8 cellular contexts compared by ENCODE assay signal in genomic region chr3:5226783-5227182, GRCh38. TPM values are rescaled to one million over a fixed set of nuclear protein-coding genes. Genes with fewer than 3 reads are reported as not detected.
A peak's percentile ranks its signal among the peaks of the same experiment; 100 is the strongest.
DNase-seq lines count a peak whose midpoint lies in the region; ATAC-seq and TF ChIP-seq lines count a peak whose summit lies in the region.

No MANE protein-coding gene starts in this region.

- H3K36me3 Mint-ChIP-seq in T-helper 17 cell (ENCODE audit: low read depth), result no peaks in the 10 kb centered on the region

- H3K9me2 ChIP-seq in HCT116 (ENCODE audit: insufficient read depth), result no peaks in the 10 kb centered on the region

- TF ChIP-seq POLR2A in HCT116 (IDR thresholded peaks at IDR 0.05; ENCODE audit: borderline replicate concordance, extremely low read depth, insufficient read depth, insufficient read length) (no peak), GM18505 (IDR thresholded peaks at IDR 0.05; ENCODE audit: borderline replicate concordance, extremely low read depth, insufficient read depth, insufficient read length) (no peak), lower leg skin (IDR thresholded peaks at IDR 0.05) (no peak)

- no peak overlapping the region for H3K4me2 ChIP-seq in HCT116 (ENCODE audit: low read length)

- H3K36me3 ChIP-seq in HCT116 (ENCODE audit: control insufficient read depth in 1 of 2, insufficient read depth in 2 of 2, low read length in 2 of 2), result no peaks in the 10 kb centered on the region

- no peak for ATAC-seq in HCT116
- no peak for ATAC-seq in T-helper 17 cell
- no peak for ATAC-seq in GM18505 (IDR thresholded peaks at IDR 0.05; ENCODE audit: unreplicated experiment)
- no peak for ATAC-seq in HG02763 (IDR thresholded peaks at IDR 0.05; ENCODE audit: unreplicated experiment)

- H3K9ac ChIP-seq in HCT116 (ENCODE audit: low read length), result no peak overlapping the region

- no peaks in the 10 kb centered on the region for H3K79me2 ChIP-seq in HCT116 (ENCODE audit: insufficient read depth, low read length)

- WGBS in lower leg skin, 2 donors, result 40 to 43% methylated on average over 6 of the region's 6 CpGs

- POLR2A ChIA-PET in HCT116 (lab: Charles Lee), result no interaction called here

- H3K4me1 Mint-ChIP-seq in T-helper 17 cell, result peaks cover 4% of the 10 kb centered on the region

- no peak overlapping the region for H2AFZ ChIP-seq in HCT116 (ENCODE audit: low read depth, low read length, poor library complexity, severe bottlenecking)

- no peaks in the 10 kb centered on the region for H4K20me1 ChIP-seq in HCT116 (ENCODE audit: insufficient read depth)

- CTCF ChIA-PET in HCT116 (lab: Charles Lee), result no interaction called here

- no TSS peak for BruUV-seq in HCT116 (replicated peaks; lab: Mats Ljungman, UMichigan)

- H3K4me3 Mint-ChIP-seq in T-helper 17 cell, result no peak overlapping the region

- H3K27ac Mint-ChIP-seq in T-helper 17 cell, result no peak overlapping the region

- peak; percentile 71 for TF ChIP-seq RAD21 in HCT116 (IDR thresholded peaks at IDR 0.05; ENCODE audit: low read depth)

- DNase-seq in DMS114 treated with DMSO at 0.1 percent for 48 hours (lab: John Stamatoyannopoulos, UW; ENCODE audit: unreplicated experiment), result peak; percentile 16
- peak; percentile 3 for DNase-seq in HCT116 (ENCODE audit: low read depth, low spot score)
- peak; percentile 30 for DNase-seq in SW480 (ENCODE audit: low spot score)
- peak; percentile 69 for DNase-seq in left kidney (ENCODE audit: low read depth, low spot score)
- DNase-seq in T-helper 17 cell, result no peak
- DNase-seq in lower leg skin (ENCODE audit: low spot score in 2 of 2), result no peak

- H3K27me3 ChIP-seq in HCT116 (ENCODE audit: insufficient read depth, low read length), result peaks cover 18% of the 10 kb centered on the region; the same call in 1 of the 2 replicates

- no peak overlapping the region for H3K27ac ChIP-seq in HCT116 (ENCODE audit: low read depth, low read length)

- H3K27me3 Mint-ChIP-seq in T-helper 17 cell, result no peaks in the 10 kb centered on the region

- intact Hi-C loops in HCT116 (cut with micrococcal nuclease) (loop anchor here (10.0 kb wide), 1 partner anchor 572 kb away; no protein-coding TSS in a partner anchor), lower leg skin (cut with DNase I; ENCODE audit: low total_unique reads) (no loop called here)

- no peaks in the 10 kb centered on the region for H3K9me3 ChIP-seq in HCT116 (ENCODE audit: control insufficient read depth in 1 of 2, insufficient read depth in 1 of 2, low read depth in 1 of 2, low read length in 2 of 2)
- no peaks in the 10 kb centered on the region for H3K9me3 ChIP-seq in T-helper 17 cell (ENCODE audit: control insufficient read depth, low read length, poor library complexity, severe bottlenecking)

- TF ChIP-seq CTCF in HCT116 (IDR thresholded peaks at IDR 0.05 in 2 of 3, conservative IDR thresholded peaks at IDR 0.05 in 1 of 3; ENCODE audit: borderline replicate concordance in 1 of 3, insufficient read depth in 1 of 3, low read depth in 2 of 3, low read length in 2 of 3) (peak; percentile 13 to 48 (median 26); a peak in 4 of 6 replicates), lower leg skin (IDR thresholded peaks at IDR 0.05) (no peak)

- H3K4me3 ChIP-seq in HCT116 (replicated peaks in 1 of 2; ENCODE audit: low read depth in 1 of 2, low read length in 2 of 2), result no peak overlapping the region
- no peak overlapping the region for H3K4me3 ChIP-seq in lower leg skin (ENCODE audit: low read depth, poor library complexity, severe bottlenecking)

- no peaks in the 10 kb centered on the region for H3K4me1 ChIP-seq in HCT116 (ENCODE audit: control insufficient read depth in 1 of 2, insufficient read depth in 2 of 2, low read length in 2 of 2)

- RAD21 ChIA-PET in HCT116 (lab: Charles Lee; ENCODE audit: low non-redundant PET in 1 of 2, low total read pairs in 2 of 2, uncharacterized antibody in 2 of 2, unreplicated experiment in 2 of 2), result no interaction called here

TF ChIP-seq in HCT116, 20 proteins besides CTCF, POLR2A, EP300 and RAD21:
- TF ChIP-seq SIN3A (IDR thresholded peaks at IDR 0.05; ENCODE audit: low read depth), result no peak
- no peak for TF ChIP-seq CBX3 (IDR thresholded peaks at IDR 0.05; ENCODE audit: low read depth)
- TF ChIP-seq EGR1 (IDR thresholded peaks at IDR 0.05; ENCODE audit: low read depth), result no peak
- no peak for TF ChIP-seq MAX (IDR thresholded peaks at IDR 0.05)
- TF ChIP-seq FOSL1 (IDR thresholded peaks at IDR 0.05; ENCODE audit: low read depth), result no peak
- TF ChIP-seq SP1 (IDR thresholded peaks at IDR 0.05; ENCODE audit: low read depth), result no peak

RNA-seq across cellular contexts. Expression of gene EDEM1, which starts 39.3 kb away (rescaled TPM):
- 23.7 TPM for total RNA-seq in HCT116 (2021; ENCODE audit: unreplicated experiment)
- polyA plus RNA-seq in HCT116 (2012), result 8.4 and 8.7 TPM in 2 replicates
- 100 to 1,000 TPM; 109 to 111 TPM for total RNA-seq in T-helper 17 cell
- total RNA-seq in lower leg skin, result 100 to 1,000 TPM in 1 of 4 donors, 10 to 100 TPM in 3; 72.4 to 121 (median 88.9) TPM

Comparison
In these comparisons a context has a peak if more than half of its experiments do, and no peak if none do; other contexts are left out.
1. DNase-seq: peak in DMS114 treated with DMSO at 0.1 percent for 48 hours (single experiment), HCT116 (single experiment), SW480 (single experiment) and left kidney (single experiment); none in T-helper 17 cell (0 of 3) and lower leg skin (0 of 2).
2. CTCF ChIP-seq: peak in HCT116 (3 of 3); none in lower leg skin (0 of 3).